In genomic region chr11:9530020-9530628, GRCh38 we compare ENCODE assay signal across 14 cellular contexts. TPM values are rescaled to one million over a fixed set of nuclear protein-coding genes. Genes with fewer than 3 reads are reported as not detected.
DNase-seq lines count a peak whose midpoint lies in the region; ATAC-seq and TF ChIP-seq lines count a peak whose summit lies in the region.
"Had no signal": no experiment of that assay in that cellular context is flagged by ENCODE, and none has a peak within 500 bp of the region (broad histone marks: within the 10 kb centered on the region; RNA-seq: fewer than 3 reads in every experiment).

No MANE protein-coding gene starts in this region.

- H3K27me3 Mint-ChIP-seq in brain (no peaks in the 10 kb centered on the region), mesothelial cell of epicardium (ENCODE audit: low read depth) (no peaks in the 10 kb centered on the region)
- H3K27me3 Mint-ChIP-seq: central memory CD8-positive, alpha-beta T cell; IgD-negative memory B cell; stimulated activated naive CD8-positive, alpha-beta T cell treated with anti-CD3 and anti-CD28 coated beads, Interleukin-15, amount 100 ng/mL, for 72 hours had no signal

- H3K27ac ChIP-seq in suprapubic skin: peak overlapping the region; percentile 61

- TF ChIP-seq EP300 in suprapubic skin (IDR thresholded peaks at IDR 0.05): no peak

- H3K4me3 ChIP-seq in suprapubic skin: no peak overlapping the region

- peaks cover 62% of the 10 kb centered on the region for H3K4me1 ChIP-seq in suprapubic skin

- DNase-seq in DMS 273 (lab: John Stamatoyannopoulos, UW; ENCODE audit: unreplicated experiment) (peak; percentile 12), DMS 273 treated with DMSO at 0.1 percent for 48 hours (lab: John Stamatoyannopoulos, UW) (no peak), mesothelial cell of epicardium (ENCODE audit: low spot score in 2 of 2, unreplicated experiment in 2 of 2) (no peak), suprapubic skin (ENCODE audit: low spot score in 2 of 2) (no peak)
- DNase-seq in activated CD4-positive, alpha-beta T cell treated with anti-CD3 and anti-CD28 coated beads for 4 hours: no peak
- no peak for DNase-seq in stimulated activated CD4-positive, alpha-beta T cell treated with anti-CD3 and anti-CD28 coated beads, Interleukin-4, amount 100 ng/mL, for 4 hours
- DNase-seq: activated naive CD4-positive, alpha-beta T cell treated with anti-CD3 and anti-CD28 coated beads, Interleukin-2, amount 50 U/mL, for 16 hours; NCI-H146; NCI-H524 treated with DMSO at 0.1 percent for 48 hours; stimulated activated naive CD8-positive, alpha-beta T cell treated with anti-CD3 and anti-CD28 coated beads, Interleukin-15, amount 100 ng/mL, for 72 hours had no signal

- H3K36me3 Mint-ChIP-seq in brain (peaks cover 24% of the 10 kb centered on the region), mesothelial cell of epicardium (peaks cover 6% of the 10 kb centered on the region)

- no peak for TF ChIP-seq POLR2A in suprapubic skin (IDR thresholded peaks at IDR 0.05)

- H3K4me3 Mint-ChIP-seq in brain (no peak overlapping the region), mesothelial cell of epicardium (peak overlapping the region; percentile 1)
- H3K4me3 Mint-ChIP-seq: central memory CD8-positive, alpha-beta T cell; IgD-negative memory B cell; stimulated activated naive CD8-positive, alpha-beta T cell treated with anti-CD3 and anti-CD28 coated beads, Interleukin-15, amount 100 ng/mL, for 72 hours had no signal

- ATAC-seq in GM21717 (IDR thresholded peaks at IDR 0.05; ENCODE audit: unreplicated experiment): no peak
- ATAC-seq: stimulated activated naive CD8-positive, alpha-beta T cell treated with anti-CD3 and anti-CD28 coated beads, Interleukin-15, amount 100 ng/mL, for 72 hours had no signal

- no peaks in the 10 kb centered on the region for H3K9me3 Mint-ChIP-seq in brain
- no peaks in the 10 kb centered on the region for H3K9me3 Mint-ChIP-seq in mesothelial cell of epicardium
- H3K9me3 Mint-ChIP-seq: central memory CD8-positive, alpha-beta T cell; IgD-negative memory B cell; stimulated activated naive CD8-positive, alpha-beta T cell treated with anti-CD3 and anti-CD28 coated beads, Interleukin-15, amount 100 ng/mL, for 72 hours had no signal

- no peaks in the 10 kb centered on the region for H3K27me3 ChIP-seq in suprapubic skin

- no peaks in the 10 kb centered on the region for H3K9me3 ChIP-seq in suprapubic skin

- peaks cover 47% of the 10 kb centered on the region for H3K4me1 Mint-ChIP-seq in brain
- H3K4me1 Mint-ChIP-seq in mesothelial cell of epicardium: peaks cover 59% of the 10 kb centered on the region
- H3K4me1 Mint-ChIP-seq: central memory CD8-positive, alpha-beta T cell; stimulated activated naive CD8-positive, alpha-beta T cell treated with anti-CD3 and anti-CD28 coated beads, Interleukin-15, amount 100 ng/mL, for 72 hours had no signal

- WGBS in suprapubic skin: 58% methylated on average over 9 of the region's 9 CpGs

- TF ChIP-seq CTCF in brain (conservative IDR thresholded peaks at IDR 0.05) (no peak), mesothelial cell of epicardium (IDR thresholded peaks at IDR 0.05; ENCODE audit: unreplicated experiment) (no peak), suprapubic skin (IDR thresholded peaks at IDR 0.05) (no peak)

- H3K36me3 ChIP-seq in suprapubic skin: no peaks in the 10 kb centered on the region

- H3K27ac Mint-ChIP-seq in brain (peak overlapping the region in 3 of 5 experiments; percentile 22 to 50 (median 49)), mesothelial cell of epicardium (peak overlapping the region; percentile 84)
- H3K27ac Mint-ChIP-seq: IgD-negative memory B cell; stimulated activated naive CD8-positive, alpha-beta T cell treated with anti-CD3 and anti-CD28 coated beads, Interleukin-15, amount 100 ng/mL, for 72 hours had no signal

RNA-seq across cellular contexts. Expression of gene WEE1, which starts 43.3 kb away (rescaled TPM):
- 21.2 TPM for polyA plus RNA-seq in brain (ENCODE audit: insufficient read depth, low read depth, low replicate concordance)
- total RNA-seq in mesothelial cell of epicardium (64.7 to 67.2 TPM (median 66.4 TPM) in 3 replicates), suprapubic skin (100 to 1,000 TPM in 3 of 4 donors, 10 to 100 TPM in 1; 82.0 to 296 (median 183) TPM)
